ENCODE assay signal across 8 cellular contexts in genomic region chr11:2400069-2400760, GRCh38.
DNase-seq lines count a peak whose midpoint lies in the region; ATAC-seq lines count a peak whose summit lies in the region.

Gene TSSC4 (plus strand): TSS chr11:2400750. CDS start chr11:2402634, 1,884 bp downstream.

- peaks cover 38% of the 10 kb centered on the region for H3K36me3 Mint-ChIP-seq in central memory CD8-positive, alpha-beta T cell (ENCODE audit: insufficient read depth)

- H3K27ac Mint-ChIP-seq in central memory CD8-positive, alpha-beta T cell (ENCODE audit: low read depth): peak within 1 kb of the TSS; percentile 96

- H3K4me1 Mint-ChIP-seq in central memory CD8-positive, alpha-beta T cell: peaks cover 13% of the 10 kb centered on the region

- no peaks in the 10 kb centered on the region for H3K9me3 Mint-ChIP-seq in central memory CD8-positive, alpha-beta T cell

- peak; percentile 100 for DNase-seq in AG08396 (ENCODE audit: low spot score)
- DNase-seq in NCI-H345 (lab: John Stamatoyannopoulos, UW): peak; percentile 100
- DNase-seq in activated CD4-positive, CD25-positive, alpha-beta regulatory T cell (lab: John Stamatoyannopoulos, UW): peak; percentile 99 to 100 (median 99)
- DNase-seq in central memory CD8-positive, alpha-beta T cell (ENCODE audit: low spot score in 2 of 2): peak; percentile 99 to 100
- peak; percentile 100 for DNase-seq in iris pigment epithelial cell (ENCODE audit: low read depth)
- DNase-seq in stimulated activated CD4-positive, alpha-beta T cell treated with anti-CD3 and anti-CD28 coated beads, Interleukin-12 subunit alpha, Interleukin-12 subunit beta, amount 100 ng/mL, for 4 hours: peak; percentile 99

- peak; percentile 86 for ATAC-seq in GM18909 (IDR thresholded peaks at IDR 0.05; ENCODE audit: poor library complexity, unreplicated experiment)
- ATAC-seq in HG03196 (IDR thresholded peaks at IDR 0.05; ENCODE audit: unreplicated experiment): peak; percentile 75
- ATAC-seq in central memory CD8-positive, alpha-beta T cell (replicated peaks; ENCODE audit: extremely low read depth, poor library complexity, severe bottlenecking): peak; percentile 87

- no peaks in the 10 kb centered on the region for H3K27me3 Mint-ChIP-seq in central memory CD8-positive, alpha-beta T cell

- H3K4me3 Mint-ChIP-seq in central memory CD8-positive, alpha-beta T cell: peak within 1 kb of the TSS; percentile 94

Comparison
In these comparisons a context has a peak if more than half of its experiments do, and no peak if none do; other contexts are left out.
1. Peak in every context shown above with its lines: DNase-seq and ATAC-seq.